7 cellular contexts compared by ENCODE assay signal in the genomic region with DNA sequence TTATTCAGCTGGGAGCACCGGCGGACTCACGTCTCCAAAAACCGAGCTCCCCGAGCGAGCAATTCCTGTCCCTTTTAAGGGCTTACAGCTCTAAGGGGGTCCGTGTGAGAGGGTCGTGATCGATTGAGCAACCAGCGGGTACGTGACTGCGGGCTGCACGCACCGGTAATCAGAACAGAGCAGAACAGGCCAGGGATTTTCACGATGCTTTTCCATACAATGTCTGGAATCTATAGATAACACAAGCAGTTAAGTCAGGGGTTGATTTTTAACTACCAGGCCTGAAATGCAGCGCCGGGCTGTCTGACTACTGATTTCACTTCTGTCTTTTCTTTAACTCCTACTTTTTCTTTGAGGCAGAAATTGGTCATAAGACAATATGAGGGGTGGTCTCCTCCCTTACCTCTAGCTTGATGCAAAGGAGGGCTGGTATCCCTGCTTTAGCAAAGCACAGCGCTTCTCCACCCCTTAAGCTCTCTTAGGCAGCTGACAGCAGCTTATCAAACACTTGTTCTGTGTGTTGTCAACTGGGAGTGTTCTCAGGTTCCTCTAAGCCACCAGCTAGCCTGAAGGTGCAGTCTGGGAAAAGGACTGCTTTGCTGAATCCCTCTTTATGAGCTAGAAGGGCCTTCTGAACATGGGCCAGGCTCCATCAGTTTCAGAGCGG.
DNase-seq lines count a peak whose midpoint lies in the region; ATAC-seq and TF ChIP-seq lines count a peak whose summit lies in the region.
"Not testable (repeated sequence)": the region's sequence is repeated elsewhere in the genome, so short reads cannot be mapped to it uniquely, and the experiment has no call there.

No MANE protein-coding gene starts in this region.

- not testable (repeated sequence) for H3K4me1 ChIP-seq in CD8-positive, alpha-beta memory T cell (ENCODE audit: insufficient read depth, low read length); hepatocyte (ENCODE audit: insufficient read depth)
- H3K4me1 ChIP-seq in GM23338 (ENCODE audit: insufficient read depth): peaks cover 28% of the 10 kb centered on the region
- H3K4me1 ChIP-seq in OCI-LY3 (ENCODE audit: low read length): peaks cover 60% of the 10 kb centered on the region
- H3K4me1 ChIP-seq in endodermal cell (ENCODE audit: control insufficient read depth, insufficient read depth, low read length): peaks cover 26% of the 10 kb centered on the region
- H3K4me1 ChIP-seq in neural progenitor cell: peaks cover 18% of the 10 kb centered on the region

- not testable (repeated sequence) for H3K36me3 ChIP-seq in CD8-positive, alpha-beta memory T cell (ENCODE audit: insufficient read depth, low read length); GM23338 (ENCODE audit: insufficient read depth); OCI-LY3 (replicated peaks; ENCODE audit: low read depth, low read length); WERI-Rb-1; endodermal cell (ENCODE audit: control insufficient read depth, insufficient read depth, low read length); hepatocyte (replicated peaks; ENCODE audit: insufficient read depth, low read depth); neural progenitor cell

- ATAC-seq in GM23338: not testable (repeated sequence)

- H3K4me3 ChIP-seq in CD8-positive, alpha-beta memory T cell (ENCODE audit: low read length); GM23338; OCI-LY3 (ENCODE audit: low read length); WERI-Rb-1 (ENCODE audit: low read depth, low read length); endodermal cell (ENCODE audit: low read length); hepatocyte; neural progenitor cell: not testable (repeated sequence)

- H3K9ac ChIP-seq in OCI-LY3 (ENCODE audit: low read length): peak overlapping the region; percentile 36; the same call in 1 of the 2 replicates
- H3K9ac ChIP-seq in endodermal cell (ENCODE audit: extremely low read depth, low read length, poor library complexity, severe bottlenecking); neural progenitor cell: not testable (repeated sequence)

- DNase-seq in CD8-positive, alpha-beta memory T cell; GM23338 (ENCODE audit: low spot score): not testable (repeated sequence)
- DNase-seq in WERI-Rb-1 (peak; percentile 69), endodermal cell (peak; percentile 59), hepatocyte (ENCODE audit: low spot score) (peak; percentile 24), neural progenitor cell (ENCODE audit: low spot score) (peak; percentile 9)

- POLR2A ChIA-PET in CD8-positive, alpha-beta memory T cell (lab: Charles Lee): not testable (repeated sequence)

- H3K9me3 Mint-ChIP-seq in CD8-positive, alpha-beta memory T cell; endodermal cell; neural progenitor cell: not testable (repeated sequence)
- peaks cover 11% of the 10 kb centered on the region; the same call in 2 of the 3 replicates for H3K9me3 Mint-ChIP-seq in GM23338

- H4K20me1 ChIP-seq in GM23338 (replicated peaks; ENCODE audit: insufficient read depth); OCI-LY3 (ENCODE audit: insufficient read depth, low read length); hepatocyte (ENCODE audit: insufficient read depth, poor library complexity, severe bottlenecking); neural progenitor cell (ENCODE audit: low read depth): not testable (repeated sequence)

- not testable (repeated sequence) for H3K4me1 Mint-ChIP-seq in CD8-positive, alpha-beta memory T cell
- peaks cover 47% of the 10 kb centered on the region for H3K4me1 Mint-ChIP-seq in GM23338
- H3K4me1 Mint-ChIP-seq in endodermal cell: peaks cover 53% of the 10 kb centered on the region
- peaks cover 39% of the 10 kb centered on the region for H3K4me1 Mint-ChIP-seq in neural progenitor cell

- not testable (repeated sequence) for H3F3A ChIP-seq in GM23338 (replicated peaks; ENCODE audit: low read depth)
- H3F3A ChIP-seq in neural progenitor cell (ENCODE audit: low read depth): peaks cover 15% of the 10 kb centered on the region

- CTCF ChIA-PET in CD8-positive, alpha-beta memory T cell (lab: Charles Lee): interaction anchor here (1.2 kb wide), 1 partner anchor 10 kb away, joined by 3 read pairs; no protein-coding TSS in a partner anchor

- peaks cover 17 to 34% of the 10 kb centered on the region in 2 donors for H3K27me3 Mint-ChIP-seq in CD8-positive, alpha-beta memory T cell
- not testable (repeated sequence) for H3K27me3 Mint-ChIP-seq in GM23338 (ENCODE audit: insufficient read depth, low read depth, poor library complexity); endodermal cell (ENCODE audit: insufficient read depth); neural progenitor cell (ENCODE audit: insufficient read depth, low read depth)

- not testable (repeated sequence) for H3K9me2 ChIP-seq in GM23338 (ENCODE audit: insufficient read depth); hepatocyte (replicated peaks; ENCODE audit: insufficient read depth)

- H3K27ac Mint-ChIP-seq in CD8-positive, alpha-beta memory T cell; GM23338; endodermal cell; neural progenitor cell: not testable (repeated sequence)

- not testable (repeated sequence) for TF ChIP-seq CTCF in GM23338 (conservative IDR thresholded peaks at IDR 0.05; ENCODE audit: low read depth in 2 of 2); OCI-LY3 (IDR thresholded peaks at IDR 0.05; ENCODE audit: low read depth, low read length); WERI-Rb-1 (IDR thresholded peaks at IDR 0.05; ENCODE audit: low read depth, low read length); endodermal cell (conservative IDR thresholded peaks at IDR 0.05); hepatocyte (IDR thresholded peaks at IDR 0.05; ENCODE audit: poor library complexity); neural progenitor cell (IDR thresholded peaks at IDR 0.05)

- H3K79me2 ChIP-seq in GM23338 (replicated peaks; ENCODE audit: insufficient read depth); OCI-LY3 (ENCODE audit: low read length); hepatocyte; neural progenitor cell (ENCODE audit: low read depth): not testable (repeated sequence)

- not testable (repeated sequence) for H3K36me3 Mint-ChIP-seq in CD8-positive, alpha-beta memory T cell; GM23338 (ENCODE audit: low read depth); endodermal cell (ENCODE audit: low read depth); neural progenitor cell

- H3K9me3 ChIP-seq in CD8-positive, alpha-beta memory T cell (ENCODE audit: low read length); OCI-LY3 (ENCODE audit: insufficient read depth, low read length); WERI-Rb-1 (ENCODE audit: severe bottlenecking); endodermal cell (ENCODE audit: control insufficient read depth, low read length); hepatocyte (ENCODE audit: low read depth); neural progenitor cell (ENCODE audit: low read depth): not testable (repeated sequence)

- H3K4me2 ChIP-seq in GM23338 (peak overlapping the region; percentile 3; the same call in 1 of the 2 replicates), OCI-LY3 (ENCODE audit: low read length) (peak overlapping the region; percentile 37), hepatocyte (peak overlapping the region; percentile 62)
- not testable (repeated sequence) for H3K4me2 ChIP-seq in neural progenitor cell

- not testable (repeated sequence) for H3K4me3 Mint-ChIP-seq in CD8-positive, alpha-beta memory T cell; GM23338; neural progenitor cell
- H3K4me3 Mint-ChIP-seq in endodermal cell: peak overlapping the region; percentile 5

- H3K27ac ChIP-seq in CD8-positive, alpha-beta memory T cell (ENCODE audit: low read depth, low read length): peak overlapping the region; percentile 80
- not testable (repeated sequence) for H3K27ac ChIP-seq in GM23338 (ENCODE audit: low read depth); WERI-Rb-1; endodermal cell (ENCODE audit: low read depth, low read length); neural progenitor cell
- H3K27ac ChIP-seq in OCI-LY3 (ENCODE audit: low read length): peak overlapping the region; percentile 57
- H3K27ac ChIP-seq in hepatocyte: peak overlapping the region; percentile 52

- H3K27me3 ChIP-seq in CD8-positive, alpha-beta memory T cell (ENCODE audit: insufficient read depth, low read length, poor library complexity, severe bottlenecking); GM23338 (ENCODE audit: insufficient read depth); OCI-LY3 (ENCODE audit: low read depth, low read length); WERI-Rb-1 (ENCODE audit: insufficient read depth, low read depth, severe bottlenecking); endodermal cell (ENCODE audit: control insufficient read depth, insufficient read depth, low read length, poor library complexity, severe bottlenecking); hepatocyte; neural progenitor cell: not testable (repeated sequence)

- WGBS in endodermal cell (ENCODE audit: insufficient coverage in 1 of 2, insufficient read length in 1 of 2), 2 experiments: 93 to 97% methylated on average over 11 to 19 of the region's 19 CpGs
- 38% methylated on average over 19 of the region's 19 CpGs for WGBS in hepatocyte (ENCODE audit: low lambda C conversion rate, missing lambda C conversion rate)

- not testable (repeated sequence) for H2AFZ ChIP-seq in GM23338; OCI-LY3 (ENCODE audit: low read depth, low read length); neural progenitor cell (replicated peaks)
- peak overlapping the region; percentile 67 for H2AFZ ChIP-seq in hepatocyte
